Comparison of ENCODE assay signal across 9 cellular contexts in the genomic region with DNA sequence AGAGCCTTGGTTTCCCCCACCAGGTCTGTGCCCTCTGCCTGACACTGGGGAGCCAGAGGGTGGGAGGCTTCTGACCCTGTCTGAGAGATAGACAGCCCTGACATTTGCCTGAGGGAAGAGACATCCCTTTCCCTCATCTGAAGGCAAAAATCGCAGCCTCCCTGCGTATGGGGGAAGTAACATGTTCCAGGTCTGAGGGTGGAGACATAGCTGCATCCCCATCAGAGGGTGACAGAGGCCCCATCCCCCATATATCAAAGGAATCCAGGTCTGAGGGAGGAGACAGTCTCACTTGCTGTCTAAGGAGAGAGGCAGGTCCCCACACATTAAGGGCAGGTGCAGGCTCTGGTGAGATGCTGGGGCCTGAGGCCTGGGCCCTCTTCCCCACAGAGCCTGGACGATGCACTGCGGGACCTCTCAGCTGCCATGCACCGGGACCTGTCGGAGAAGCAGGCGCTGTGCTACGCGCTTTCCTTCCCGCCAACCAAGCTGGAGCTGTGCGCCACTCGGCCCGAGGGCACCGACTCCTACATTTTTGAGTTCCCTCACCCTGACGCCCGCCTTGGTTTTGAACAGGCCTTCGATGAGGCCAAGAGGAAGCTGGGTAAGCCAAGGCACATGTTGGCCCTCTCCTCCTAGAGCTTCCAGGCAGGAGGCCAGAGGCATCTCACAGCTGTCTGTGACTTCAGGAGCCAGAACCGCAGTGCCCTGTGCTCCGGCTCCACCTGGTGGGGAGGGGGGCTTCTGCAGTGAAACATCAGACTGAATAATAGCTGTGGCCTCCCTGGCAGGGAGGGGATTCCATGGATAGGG. TPM values are rescaled to one million over a fixed set of nuclear protein-coding genes. Genes with fewer than 3 reads are reported as not detected.
DNase-seq lines count a peak whose midpoint lies in the region; ATAC-seq, FAIRE-seq and TF ChIP-seq lines count a peak whose summit lies in the region.
"Had no signal": no experiment of that assay in that cellular context is flagged by ENCODE, and none has a peak within 500 bp of the region (broad histone marks: within the 10 kb centered on the region; RNA-seq: fewer than 3 reads in every experiment).

No MANE protein-coding gene starts in this region.

- H3K36me3 Mint-ChIP-seq in activated B cell treated with CpG ODN at 0.5 μM for 24 hours (ENCODE audit: low read depth): no peaks in the 10 kb centered on the region
- peaks cover 60 to 65% of the 10 kb centered on the region in 2 donors for H3K36me3 Mint-ChIP-seq in stimulated activated naive B cell treated with anti-CD40 and anti-IgM and Interleukin-4, amounts not matched to agents 10 μg/mL and 1 μg/mL and 100 μg/mL, for 72 hours

- TF ChIP-seq CTCF in D721Med (IDR thresholded peaks at IDR 0.05; ENCODE audit: insufficient read depth, missing control alignments): peak; percentile 22
- no peak for TF ChIP-seq CTCF in activated B cell treated with CpG ODN at 0.5 μM for 24 hours (IDR thresholded peaks at IDR 0.05)
- no peak for TF ChIP-seq CTCF in transverse colon (IDR thresholded peaks at IDR 0.05)

- peak; percentile 50 for DNase-seq in D721Med (ENCODE audit: insufficient read length, low spot score)
- peak; percentile 77 for DNase-seq in HuH-7 (ENCODE audit: low spot score)
- DNase-seq in activated B cell treated with CpG ODN at 0.5 μM for 24 hours: no peak
- DNase-seq in fibroblast of peridontal ligament (ENCODE audit: extremely low read depth): peak; percentile 57
- DNase-seq in stimulated activated naive B cell treated with anti-CD40 and anti-IgM and Interleukin-4, amounts not matched to agents 10 μg/mL and 1 μg/mL and 100 μg/mL, for 72 hours: no peak
- DNase-seq in transverse colon: no peak
- no peak for DNase-seq in NCI-H774 (lab: John Stamatoyannopoulos, UW)

- no peaks in the 10 kb centered on the region for H3K27me3 Mint-ChIP-seq in activated B cell treated with CpG ODN at 0.5 μM for 24 hours
- no peaks in the 10 kb centered on the region for H3K27me3 Mint-ChIP-seq in stimulated activated naive B cell treated with anti-CD40 and anti-IgM and Interleukin-4, amounts not matched to agents 10 μg/mL and 1 μg/mL and 100 μg/mL, for 72 hours

- in situ Hi-C loops in transverse colon (cut with MboI; ENCODE audit: low pct_ligation_motif_present in 1 of 4, low pct_unique_long_range_greater_than_20kb in 1 of 4, low sequenced_read_pairs in 3 of 4): no loop called here

- no peak for TF ChIP-seq POLR2A in transverse colon (IDR thresholded peaks at IDR 0.05)

- H3K27ac Mint-ChIP-seq in activated B cell treated with CpG ODN at 0.5 μM for 24 hours: no peak overlapping the region
- H3K27ac Mint-ChIP-seq in stimulated activated naive B cell treated with anti-CD40 and anti-IgM and Interleukin-4, amounts not matched to agents 10 μg/mL and 1 μg/mL and 100 μg/mL, for 72 hours: peak overlapping the region; percentile 20

- H3K27me3 ChIP-seq in transverse colon: no peaks in the 10 kb centered on the region

- CTCF ChIA-PET in activated B cell treated with CpG ODN at 0.5 μM for 24 hours (lab: Charles Lee): interaction anchor here (1.1 to 2.7 kb wide), 5 partner anchors 9 to 33 kb away, joined by 3 to 23 read pairs (median 4); no protein-coding TSS in a partner anchor

- peak; percentile 52 for ATAC-seq in activated B cell treated with CpG ODN at 0.5 μM for 24 hours (ENCODE audit: low read depth)
- peak in 1 of 2 donors; percentile 38 for ATAC-seq in stimulated activated naive B cell treated with anti-CD40 and anti-IgM and Interleukin-4, amounts not matched to agents 10 μg/mL and 1 μg/mL and 100 μg/mL, for 72 hours (replicated peaks)
- ATAC-seq in HG03565 (IDR thresholded peaks at IDR 0.05; ENCODE audit: unreplicated experiment): no peak

- 89% methylated on average over 19 of the region's 19 CpGs; no CpG with 5 or more reads in 1 of the 2 donors for WGBS in transverse colon (ENCODE audit: low coverage in 1 of 2), 2 donors

- no peak for TF ChIP-seq EP300 in transverse colon (IDR thresholded peaks at IDR 0.05; ENCODE audit: low read depth)

- H3K4me1 Mint-ChIP-seq in activated B cell treated with CpG ODN at 0.5 μM for 24 hours: peaks cover 10% of the 10 kb centered on the region
- peaks cover 20 to 28% of the 10 kb centered on the region in 2 donors for H3K4me1 Mint-ChIP-seq in stimulated activated naive B cell treated with anti-CD40 and anti-IgM and Interleukin-4, amounts not matched to agents 10 μg/mL and 1 μg/mL and 100 μg/mL, for 72 hours

- intact Hi-C loops in activated B cell treated with CpG ODN at 0.5 μM for 24 hours (cut with micrococcal nuclease) (no loop called here), transverse colon (cut with DNase I; ENCODE audit: low total_unique reads) (no loop called here)

- POLR2A ChIA-PET in activated B cell treated with CpG ODN at 0.5 μM for 24 hours (lab: Charles Lee): interaction anchor here (1.0 to 1.4 kb wide), 2 partner anchors 23 to 25 kb away, joined by 3 to 5 read pairs; no protein-coding TSS in a partner anchor

- no peaks in the 10 kb centered on the region for H3K36me3 ChIP-seq in transverse colon

- H3K4me3 Mint-ChIP-seq in activated B cell treated with CpG ODN at 0.5 μM for 24 hours: no peak overlapping the region
- no peak overlapping the region for H3K4me3 Mint-ChIP-seq in stimulated activated naive B cell treated with anti-CD40 and anti-IgM and Interleukin-4, amounts not matched to agents 10 μg/mL and 1 μg/mL and 100 μg/mL, for 72 hours

- H3K9me3 Mint-ChIP-seq in activated B cell treated with CpG ODN at 0.5 μM for 24 hours: no peaks in the 10 kb centered on the region
- H3K9me3 Mint-ChIP-seq in stimulated activated naive B cell treated with anti-CD40 and anti-IgM and Interleukin-4, amounts not matched to agents 10 μg/mL and 1 μg/mL and 100 μg/mL, for 72 hours: no peaks in the 10 kb centered on the region

- no peaks in the 10 kb centered on the region for H3K9me3 ChIP-seq in transverse colon

- no peak overlapping the region for H3K27ac ChIP-seq in transverse colon

- no peak overlapping the region for H3K4me3 ChIP-seq in transverse colon

- H3K4me1 ChIP-seq in transverse colon: no peaks in the 10 kb centered on the region

- FAIRE-seq in D721Med (lab: Jason Lieb, UNC): no peak
- FAIRE-seq: islet of Langerhans had no signal

RNA-seq across cellular contexts. Expression of a gene that starts 16.1 kb away (rescaled TPM):
- total RNA-seq in activated B cell treated with CpG ODN at 0.5 μM for 24 hours: 81.8 and 90.1 TPM in 2 replicates
- total RNA-seq in transverse colon: 10 to 100 TPM in 1 of 4 donors, 1 to 10 TPM in 3; 2.0 to 10.1 (median 6.1) TPM

RNA-seq across cellular contexts. Expression of a gene that starts 52.1 kb away (rescaled TPM):
- total RNA-seq in activated B cell treated with CpG ODN at 0.5 μM for 24 hours: 0.02 TPM in 1 of 2 replicates, not detected in the other
- total RNA-seq in transverse colon: 10 to 100 TPM; 12.0 to 44.9 (median 27.1) TPM

Comparison
In these comparisons a context has a peak if more than half of its experiments do, and no peak if none do; other contexts are left out.
1. DNase-seq: peak in D721Med (single experiment), HuH-7 (single experiment) and fibroblast of peridontal ligament (single experiment); none in activated B cell treated with CpG ODN at 0.5 μM for 24 hours (single experiment), stimulated activated naive B cell treated with anti-CD40 and anti-IgM and Interleukin-4, amounts not matched to agents 10 μg/mL and 1 μg/mL and 100 μg/mL, for 72 hours (single experiment), transverse colon (single experiment) and NCI-H774 (single experiment).
2. RNA of a gene that starts 52.1 kb away (total RNA-seq): 12.0 to 44.9 TPM in transverse colon; 0.02 TPM in activated B cell treated with CpG ODN at 0.5 μM for 24 hours; every median in the first group is over 10 times any median in the second.